ENCODE assay signal across 1 cellular context in genomic region chr13:25574437-25575426, GRCh38.
TF ChIP-seq lines count a peak whose summit lies in the region.

No MANE protein-coding gene starts in this region.

TF ChIP-seq in HEK293, 187 proteins besides CTCF, POLR2A, EP300 and RAD21 (continued from another document):
- TF ChIP-seq PRDM4 (tag by site-specific recombination; IDR thresholded peaks at IDR 0.05) = peak; percentile 88
- TF ChIP-seq ZBTB7A (tag by site-specific recombination; IDR thresholded peaks at IDR 0.05; ENCODE audit: low read depth) = no peak
- no peak for TF ChIP-seq ZNF701 (tag by site-specific recombination; IDR thresholded peaks at IDR 0.05)
- TF ChIP-seq ZNF148 (tag by site-specific recombination; IDR thresholded peaks at IDR 0.05; ENCODE audit: borderline replicate concordance) = no peak
- TF ChIP-seq ZSCAN5A (tag by site-specific recombination; IDR thresholded peaks at IDR 0.05) = no peak
- TF ChIP-seq ZBTB17 (tag by site-specific recombination; IDR thresholded peaks at IDR 0.05) = peak; percentile 70
- no peak for TF ChIP-seq ZNF132 (tag by site-specific recombination; IDR thresholded peaks at IDR 0.05; ENCODE audit: borderline replicate concordance)
- no peak for TF ChIP-seq ZNF10 (tag by site-specific recombination; IDR thresholded peaks at IDR 0.05)
- no peak for TF ChIP-seq AEBP2 (tag by site-specific recombination; IDR thresholded peaks at IDR 0.05; ENCODE audit: borderline replicate concordance)
- no peak for TF ChIP-seq ZNF133 (tag by site-specific recombination; IDR thresholded peaks at IDR 0.05)
- no peak for TF ChIP-seq ZNF324 (tag by site-specific recombination; IDR thresholded peaks at IDR 0.05)
- peak; percentile 61 for TF ChIP-seq ZEB2 (tag by site-specific recombination; IDR thresholded peaks at IDR 0.05)
- TF ChIP-seq PRDM10 (tag by site-specific recombination; IDR thresholded peaks at IDR 0.05) = peak; percentile 64
- no peak for TF ChIP-seq ZNF174 (tag by site-specific recombination; IDR thresholded peaks at IDR 0.05)
- TF ChIP-seq MZF1 (tag by site-specific recombination; IDR thresholded peaks at IDR 0.05; ENCODE audit: borderline replicate concordance) = no peak
- no peak for TF ChIP-seq ZNF23 (tag by site-specific recombination; IDR thresholded peaks at IDR 0.05; ENCODE audit: borderline replicate concordance)
- TF ChIP-seq ZNF335 (tag by site-specific recombination; conservative IDR thresholded peaks at IDR 0.05) = 0 out of 2 replicates have a peak, but pooled peaks have one; percentile 6
- no peak for TF ChIP-seq ZFP37 (tag by site-specific recombination; IDR thresholded peaks at IDR 0.05)
- TF ChIP-seq ZBTB21 (tag by site-specific recombination; IDR thresholded peaks at IDR 0.05) = peak; percentile 73
- no peak for TF ChIP-seq MYNN (tag by site-specific recombination; IDR thresholded peaks at IDR 0.05; ENCODE audit: borderline replicate concordance)
- peak; percentile 45 for TF ChIP-seq ZBTB44 (tag by site-specific recombination; IDR thresholded peaks at IDR 0.05)
- TF ChIP-seq WT1 (tag by site-specific recombination; IDR thresholded peaks at IDR 0.05) = no peak
- no peak for TF ChIP-seq ZNF155 (tag by site-specific recombination; IDR thresholded peaks at IDR 0.05)
- peak; percentile 94 for TF ChIP-seq ATF2 (tag by site-specific recombination; IDR thresholded peaks at IDR 0.05; ENCODE audit: low read depth)
- peak; percentile 83 for TF ChIP-seq ZNF629 (tag by site-specific recombination; IDR thresholded peaks at IDR 0.05)
- TF ChIP-seq ZNF518A (tag by site-specific recombination; conservative IDR thresholded peaks at IDR 0.05; ENCODE audit: low read depth) = 0 out of 2 replicates have a peak, but pooled peaks have one; percentile 27
- peak; percentile 21; the same call in 1 of the 2 replicates for TF ChIP-seq ZNF692 (tag by site-specific recombination; IDR thresholded peaks at IDR 0.05)
- no peak for TF ChIP-seq ZNF837 (tag by site-specific recombination; IDR thresholded peaks at IDR 0.05)
- TF ChIP-seq IKZF3 (tag by site-specific recombination; IDR thresholded peaks at IDR 0.05) = peak; percentile 37; the same call in 1 of the 2 replicates
TF ChIP-seq in HEK293: peak in this region for 24.
